Comparison of ENCODE assay signal across 14 cellular contexts in the genomic region with DNA sequence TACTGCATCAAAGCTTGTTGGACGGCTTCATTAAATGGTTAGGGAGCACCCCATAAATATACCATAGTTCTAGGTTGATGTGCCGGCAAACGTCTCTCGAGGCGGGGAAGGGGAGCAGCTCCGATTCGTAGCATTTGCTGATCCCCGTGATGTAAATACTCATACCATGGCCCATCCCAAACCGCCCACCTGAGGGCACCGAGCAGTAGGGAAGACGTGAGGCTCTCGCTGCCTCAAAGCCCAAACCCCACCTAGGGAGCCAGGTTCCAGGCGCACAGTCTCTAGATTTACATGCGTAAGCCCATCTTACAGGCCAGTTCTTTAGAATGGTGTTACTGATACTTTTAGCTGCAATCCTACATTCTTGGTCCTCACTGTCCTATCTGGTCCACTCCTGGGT.
"Had no signal": no experiment of that assay in that cellular context is flagged by ENCODE, and none has a peak within 500 bp of the region (broad histone marks: within the 10 kb centered on the region; RNA-seq: fewer than 3 reads in every experiment).

No MANE protein-coding gene starts in this region.

- H3K4me3 ChIP-seq: hepatocyte, skin epidermis, transverse colon had no signal

- H3K27ac Mint-ChIP-seq: activated naive CD4-positive, alpha-beta T cell treated with anti-CD3 and anti-CD28 coated beads, Interleukin-2, amount 50 U/mL, for 24 hours; immature natural killer cell; memory B cell; nephron progenitor cell had no signal

- H3K9me3 Mint-ChIP-seq: activated naive CD4-positive, alpha-beta T cell treated with anti-CD3 and anti-CD28 coated beads, Interleukin-2, amount 50 U/mL, for 24 hours; immature natural killer cell; memory B cell; nephron progenitor cell had no signal

- H3K4me1 Mint-ChIP-seq: activated naive CD4-positive, alpha-beta T cell treated with anti-CD3 and anti-CD28 coated beads, Interleukin-2, amount 50 U/mL, for 24 hours; immature natural killer cell; memory B cell had no signal

- H3K4me1 ChIP-seq: parathyroid adenoma, transverse colon had no signal

- H3K27ac ChIP-seq: brain microvascular endothelial cell, hepatocyte, parathyroid adenoma, skin epidermis, transverse colon had no signal

- H3K9me3 ChIP-seq: transverse colon had no signal

- H3K9ac ChIP-seq: parathyroid adenoma had no signal

- H2AFZ ChIP-seq: hepatocyte, parathyroid adenoma had no signal

- ATAC-seq: left colon had no signal

- H3K4me3 Mint-ChIP-seq: activated naive CD4-positive, alpha-beta T cell treated with anti-CD3 and anti-CD28 coated beads, Interleukin-2, amount 50 U/mL, for 24 hours; immature natural killer cell; memory B cell had no signal

- H3K36me3 Mint-ChIP-seq: activated naive CD4-positive, alpha-beta T cell treated with anti-CD3 and anti-CD28 coated beads, Interleukin-2, amount 50 U/mL, for 24 hours; immature natural killer cell; memory B cell had no signal

- DNase-seq: activated CD4-positive, alpha-beta T cell treated with anti-CD3 and anti-CD28 coated beads, Interleukin-2, amount 50 U/mL, for 4 hours; activated T-cell treated with anti-CD3 and anti-CD28 coated beads, Interleukin-2, amount 50 U/mL, for 1 hour; brain microvascular endothelial cell; erythroblast; immature natural killer cell; left colon; T-helper 2 cell; transverse colon had no signal

- H3K79me2 ChIP-seq: hepatocyte, parathyroid adenoma had no signal

- H3K36me3 ChIP-seq: brain microvascular endothelial cell, transverse colon had no signal
